Comparison of ENCODE assay signal across 1 cellular context in the genomic region with DNA sequence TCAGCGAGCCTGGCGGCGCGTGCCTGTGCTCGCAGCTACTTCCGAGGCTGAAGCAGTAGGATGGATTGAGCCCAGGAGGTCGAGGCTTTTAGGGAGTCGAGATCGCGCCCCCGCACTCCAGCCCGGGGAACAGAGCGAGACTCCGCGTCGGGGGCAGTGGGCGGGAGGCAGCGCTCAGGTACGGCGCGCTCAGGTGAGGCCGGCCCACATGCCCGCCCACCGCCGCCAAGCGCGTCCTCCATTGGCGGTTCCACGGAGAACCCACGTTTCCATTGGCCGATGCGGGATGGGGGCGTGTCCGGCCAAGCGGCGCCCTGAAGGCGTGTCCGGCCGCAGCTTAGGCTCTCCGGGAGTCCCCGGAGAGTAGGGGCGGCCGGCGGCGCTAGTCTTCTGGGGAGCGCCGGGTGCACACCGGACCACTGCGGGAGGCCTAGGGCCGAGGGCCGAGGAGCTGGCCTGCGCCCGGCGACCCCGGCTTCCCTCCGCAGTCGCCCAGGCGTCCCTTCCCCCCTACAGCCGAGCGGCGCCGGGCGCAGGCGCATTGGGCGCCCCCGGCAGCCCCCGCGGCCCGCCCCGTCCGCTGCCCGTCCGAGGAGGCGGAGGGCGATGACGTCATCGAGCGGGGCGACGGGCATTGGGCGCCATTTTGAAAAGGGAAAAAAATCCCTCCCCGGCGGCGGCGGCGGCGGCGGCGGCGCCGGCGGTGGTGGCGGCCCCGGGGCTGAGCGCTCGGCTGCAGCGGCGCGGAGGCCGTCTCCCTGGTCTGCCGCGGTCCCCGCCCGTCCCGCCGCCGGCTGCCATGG.
A peak's percentile ranks its signal among the peaks of the same experiment; 100 is the strongest.
TF ChIP-seq lines count a peak whose summit lies in the region.

A gene (plus strand): TSS at position 659 of the 803 bp plus-strand sequence. CDS start 141 bp downstream, at position 800.

TF ChIP-seq in K562, 482 proteins besides CTCF, POLR2A, EP300 and RAD21 (continued from another document and continues in another):
- TF ChIP-seq, protein P1, sequence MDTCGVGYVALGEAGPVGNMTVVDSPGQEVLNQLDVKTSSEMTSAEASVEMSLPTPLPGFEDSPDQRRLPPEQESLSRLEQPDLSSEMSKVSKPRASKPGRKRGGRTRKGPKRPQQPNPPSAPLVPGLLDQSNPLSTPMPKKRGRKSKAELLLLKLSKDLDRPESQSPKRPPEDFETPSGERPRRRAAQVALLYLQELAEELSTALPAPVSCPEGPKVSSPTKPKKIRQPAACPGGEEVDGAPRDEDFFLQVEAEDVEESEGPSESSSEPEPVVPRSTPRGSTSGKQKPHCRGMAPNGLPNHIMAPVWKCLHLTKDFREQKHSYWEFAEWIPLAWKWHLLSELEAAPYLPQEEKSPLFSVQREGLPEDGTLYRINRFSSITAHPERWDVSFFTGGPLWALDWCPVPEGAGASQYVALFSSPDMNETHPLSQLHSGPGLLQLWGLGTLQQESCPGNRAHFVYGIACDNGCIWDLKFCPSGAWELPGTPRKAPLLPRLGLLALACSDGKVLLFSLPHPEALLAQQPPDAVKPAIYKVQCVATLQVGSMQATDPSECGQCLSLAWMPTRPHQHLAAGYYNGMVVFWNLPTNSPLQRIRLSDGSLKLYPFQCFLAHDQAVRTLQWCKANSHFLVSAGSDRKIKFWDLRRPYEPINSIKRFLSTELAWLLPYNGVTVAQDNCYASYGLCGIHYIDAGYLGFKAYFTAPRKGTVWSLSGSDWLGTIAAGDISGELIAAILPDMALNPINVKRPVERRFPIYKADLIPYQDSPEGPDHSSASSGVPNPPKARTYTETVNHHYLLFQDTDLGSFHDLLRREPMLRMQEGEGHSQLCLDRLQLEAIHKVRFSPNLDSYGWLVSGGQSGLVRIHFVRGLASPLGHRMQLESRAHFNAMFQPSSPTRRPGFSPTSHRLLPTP (IDR thresholded peaks at IDR 0.05; ENCODE audit: borderline replicate concordance, extremely low read depth, insufficient read length), result no peak
- TF ChIP-seq NFYB (IDR thresholded peaks at IDR 0.05; ENCODE audit: extremely low read depth, insufficient read length) (peak; percentile 18), RB1 (IDR thresholded peaks at IDR 0.05; ENCODE audit: low read depth) (0 out of 2 replicates have a peak, but pooled peaks have one; percentile 23), PTTG1 (tag; IDR thresholded peaks at IDR 0.05; ENCODE audit: low read depth) (no peak), CHD2 (IDR thresholded peaks at IDR 0.05; ENCODE audit: low read depth, low read length) (no peak), DNMT1 (IDR thresholded peaks at IDR 0.05) (no peak), SMAD1 (IDR thresholded peaks at IDR 0.05; ENCODE audit: low read depth, low read length, partially characterized antibody) (no peak), TEAD1 (CRISPR knock-in tag; IDR thresholded peaks at IDR 0.05) (0 out of 4 replicates have a peak, but pooled peaks of 1 of the 2 experiments have one; percentile 20), SLC30A9 (CRISPR knock-in tag; IDR thresholded peaks at IDR 0.05) (no peak), SP2 (IDR thresholded peaks at IDR 0.05; ENCODE audit: extremely low read depth, low read depth, low read length, poor library complexity, severe bottlenecking) (peak; percentile 52), XRCC5 (IDR thresholded peaks at IDR 0.05; ENCODE audit: low read depth, low read length) (0 out of 2 replicates have a peak, but pooled peaks have one; percentile 65), SIX5 (IDR thresholded peaks at IDR 0.05; ENCODE audit: borderline replicate concordance in 1 of 2, insufficient read depth in 1 of 2, low read depth in 1 of 2, low read length in 2 of 2) (peak; percentile 19 to 53; a peak in 1 of 4 replicates), NR2C2 (CRISPR knock-in tag; IDR thresholded peaks at IDR 0.05) (no peak), NR2C2 (tag; IDR thresholded peaks at IDR 0.05) (peak; percentile 41; the same call in 1 of the 2 replicates), ZNF143 (CRISPR knock-in tag; IDR thresholded peaks at IDR 0.05) (no peak), ELF4 (CRISPR knock-in tag; IDR thresholded peaks at IDR 0.05) (no peak), BCL6 (CRISPR knock-in tag; IDR thresholded peaks at IDR 0.05) (no peak), FOXJ2 (tag; IDR thresholded peaks at IDR 0.05) (no peak), FOS (IDR thresholded peaks at IDR 0.05; ENCODE audit: extremely low read depth, insufficient read length) (peak; percentile 72), MYNN (IDR thresholded peaks at IDR 0.05) (no peak), MYNN (CRISPR knock-in tag; IDR thresholded peaks at IDR 0.05) (no peak), MTA1 (IDR thresholded peaks at IDR 0.05; ENCODE audit: borderline replicate concordance) (peak; percentile 38; the same call in 1 of the 2 replicates), ZNF316 (IDR thresholded peaks at IDR 0.05) (no peak), DACH1 (IDR thresholded peaks at IDR 0.05; ENCODE audit: partially characterized antibody) (no peak), ZSCAN32 (CRISPR knock-in tag; IDR thresholded peaks at IDR 0.05) (no peak), RFX5 (IDR thresholded peaks at IDR 0.05; ENCODE audit: low read depth, low read length) (no peak), HNRNPL (IDR thresholded peaks at IDR 0.05; ENCODE audit: low read depth, low read length) (no peak), POLR2B (IDR thresholded peaks at IDR 0.05; ENCODE audit: low read depth, partially characterized antibody) (peak; percentile 68), ZC3H11A (IDR thresholded peaks at IDR 0.05; ENCODE audit: low read depth, low read length) (no peak)
- TF ChIP-seq, protein P2, sequence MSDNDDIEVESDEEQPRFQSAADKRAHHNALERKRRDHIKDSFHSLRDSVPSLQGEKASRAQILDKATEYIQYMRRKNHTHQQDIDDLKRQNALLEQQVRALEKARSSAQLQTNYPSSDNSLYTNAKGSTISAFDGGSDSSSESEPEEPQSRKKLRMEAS (CRISPR knock-in tag; IDR thresholded peaks at IDR 0.05), result peak; percentile 66; the same call in 1 of the 2 replicates
- TF ChIP-seq, protein P3, sequence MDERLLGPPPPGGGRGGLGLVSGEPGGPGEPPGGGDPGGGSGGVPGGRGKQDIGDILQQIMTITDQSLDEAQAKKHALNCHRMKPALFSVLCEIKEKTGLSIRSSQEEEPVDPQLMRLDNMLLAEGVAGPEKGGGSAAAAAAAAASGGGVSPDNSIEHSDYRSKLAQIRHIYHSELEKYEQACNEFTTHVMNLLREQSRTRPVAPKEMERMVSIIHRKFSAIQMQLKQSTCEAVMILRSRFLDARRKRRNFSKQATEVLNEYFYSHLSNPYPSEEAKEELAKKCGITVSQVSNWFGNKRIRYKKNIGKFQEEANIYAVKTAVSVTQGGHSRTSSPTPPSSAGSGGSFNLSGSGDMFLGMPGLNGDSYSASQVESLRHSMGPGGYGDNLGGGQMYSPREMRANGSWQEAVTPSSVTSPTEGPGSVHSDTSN (CRISPR knock-in tag; IDR thresholded peaks at IDR 0.05; ENCODE audit: low read depth), result no peak
- TF ChIP-seq, protein P3 (tag; conservative IDR thresholded peaks at IDR 0.05; ENCODE audit: low read depth), result no peak
- TF ChIP-seq, protein P4, sequence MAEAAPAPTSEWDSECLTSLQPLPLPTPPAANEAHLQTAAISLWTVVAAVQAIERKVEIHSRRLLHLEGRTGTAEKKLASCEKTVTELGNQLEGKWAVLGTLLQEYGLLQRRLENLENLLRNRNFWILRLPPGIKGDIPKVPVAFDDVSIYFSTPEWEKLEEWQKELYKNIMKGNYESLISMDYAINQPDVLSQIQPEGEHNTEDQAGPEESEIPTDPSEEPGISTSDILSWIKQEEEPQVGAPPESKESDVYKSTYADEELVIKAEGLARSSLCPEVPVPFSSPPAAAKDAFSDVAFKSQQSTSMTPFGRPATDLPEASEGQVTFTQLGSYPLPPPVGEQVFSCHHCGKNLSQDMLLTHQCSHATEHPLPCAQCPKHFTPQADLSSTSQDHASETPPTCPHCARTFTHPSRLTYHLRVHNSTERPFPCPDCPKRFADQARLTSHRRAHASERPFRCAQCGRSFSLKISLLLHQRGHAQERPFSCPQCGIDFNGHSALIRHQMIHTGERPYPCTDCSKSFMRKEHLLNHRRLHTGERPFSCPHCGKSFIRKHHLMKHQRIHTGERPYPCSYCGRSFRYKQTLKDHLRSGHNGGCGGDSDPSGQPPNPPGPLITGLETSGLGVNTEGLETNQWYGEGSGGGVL (CRISPR knock-in tag; IDR thresholded peaks at IDR 0.05), result no peak
- TF ChIP-seq, protein P5, sequence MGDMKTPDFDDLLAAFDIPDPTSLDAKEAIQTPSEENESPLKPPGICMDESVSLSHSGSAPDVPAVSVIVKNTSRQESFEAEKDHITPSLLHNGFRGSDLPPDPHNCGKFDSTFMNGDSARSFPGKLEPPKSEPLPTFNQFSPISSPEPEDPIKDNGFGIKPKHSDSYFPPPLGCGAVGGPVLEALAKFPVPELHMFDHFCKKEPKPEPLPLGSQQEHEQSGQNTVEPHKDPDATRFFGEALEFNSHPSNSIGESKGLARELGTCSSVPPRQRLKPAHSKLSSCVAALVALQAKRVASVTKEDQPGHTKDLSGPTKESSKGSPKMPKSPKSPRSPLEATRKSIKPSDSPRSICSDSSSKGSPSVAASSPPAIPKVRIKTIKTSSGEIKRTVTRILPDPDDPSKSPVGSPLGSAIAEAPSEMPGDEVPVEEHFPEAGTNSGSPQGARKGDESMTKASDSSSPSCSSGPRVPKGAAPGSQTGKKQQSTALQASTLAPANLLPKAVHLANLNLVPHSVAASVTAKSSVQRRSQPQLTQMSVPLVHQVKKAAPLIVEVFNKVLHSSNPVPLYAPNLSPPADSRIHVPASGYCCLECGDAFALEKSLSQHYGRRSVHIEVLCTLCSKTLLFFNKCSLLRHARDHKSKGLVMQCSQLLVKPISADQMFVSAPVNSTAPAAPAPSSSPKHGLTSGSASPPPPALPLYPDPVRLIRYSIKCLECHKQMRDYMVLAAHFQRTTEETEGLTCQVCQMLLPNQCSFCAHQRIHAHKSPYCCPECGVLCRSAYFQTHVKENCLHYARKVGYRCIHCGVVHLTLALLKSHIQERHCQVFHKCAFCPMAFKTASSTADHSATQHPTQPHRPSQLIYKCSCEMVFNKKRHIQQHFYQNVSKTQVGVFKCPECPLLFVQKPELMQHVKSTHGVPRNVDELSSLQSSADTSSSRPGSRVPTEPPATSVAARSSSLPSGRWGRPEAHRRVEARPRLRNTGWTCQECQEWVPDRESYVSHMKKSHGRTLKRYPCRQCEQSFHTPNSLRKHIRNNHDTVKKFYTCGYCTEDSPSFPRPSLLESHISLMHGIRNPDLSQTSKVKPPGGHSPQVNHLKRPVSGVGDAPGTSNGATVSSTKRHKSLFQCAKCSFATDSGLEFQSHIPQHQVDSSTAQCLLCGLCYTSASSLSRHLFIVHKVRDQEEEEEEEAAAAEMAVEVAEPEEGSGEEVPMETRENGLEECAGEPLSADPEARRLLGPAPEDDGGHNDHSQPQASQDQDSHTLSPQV (IDR thresholded peaks at IDR 0.05), result no peak; the same call in 1 of the 2 replicates
- TF ChIP-seq, protein P6, sequence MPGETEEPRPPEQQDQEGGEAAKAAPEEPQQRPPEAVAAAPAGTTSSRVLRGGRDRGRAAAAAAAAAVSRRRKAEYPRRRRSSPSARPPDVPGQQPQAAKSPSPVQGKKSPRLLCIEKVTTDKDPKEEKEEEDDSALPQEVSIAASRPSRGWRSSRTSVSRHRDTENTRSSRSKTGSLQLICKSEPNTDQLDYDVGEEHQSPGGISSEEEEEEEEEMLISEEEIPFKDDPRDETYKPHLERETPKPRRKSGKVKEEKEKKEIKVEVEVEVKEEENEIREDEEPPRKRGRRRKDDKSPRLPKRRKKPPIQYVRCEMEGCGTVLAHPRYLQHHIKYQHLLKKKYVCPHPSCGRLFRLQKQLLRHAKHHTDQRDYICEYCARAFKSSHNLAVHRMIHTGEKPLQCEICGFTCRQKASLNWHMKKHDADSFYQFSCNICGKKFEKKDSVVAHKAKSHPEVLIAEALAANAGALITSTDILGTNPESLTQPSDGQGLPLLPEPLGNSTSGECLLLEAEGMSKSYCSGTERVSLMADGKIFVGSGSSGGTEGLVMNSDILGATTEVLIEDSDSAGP (CRISPR knock-in tag; IDR thresholded peaks at IDR 0.05), result no peak
- TF ChIP-seq, protein P7, sequence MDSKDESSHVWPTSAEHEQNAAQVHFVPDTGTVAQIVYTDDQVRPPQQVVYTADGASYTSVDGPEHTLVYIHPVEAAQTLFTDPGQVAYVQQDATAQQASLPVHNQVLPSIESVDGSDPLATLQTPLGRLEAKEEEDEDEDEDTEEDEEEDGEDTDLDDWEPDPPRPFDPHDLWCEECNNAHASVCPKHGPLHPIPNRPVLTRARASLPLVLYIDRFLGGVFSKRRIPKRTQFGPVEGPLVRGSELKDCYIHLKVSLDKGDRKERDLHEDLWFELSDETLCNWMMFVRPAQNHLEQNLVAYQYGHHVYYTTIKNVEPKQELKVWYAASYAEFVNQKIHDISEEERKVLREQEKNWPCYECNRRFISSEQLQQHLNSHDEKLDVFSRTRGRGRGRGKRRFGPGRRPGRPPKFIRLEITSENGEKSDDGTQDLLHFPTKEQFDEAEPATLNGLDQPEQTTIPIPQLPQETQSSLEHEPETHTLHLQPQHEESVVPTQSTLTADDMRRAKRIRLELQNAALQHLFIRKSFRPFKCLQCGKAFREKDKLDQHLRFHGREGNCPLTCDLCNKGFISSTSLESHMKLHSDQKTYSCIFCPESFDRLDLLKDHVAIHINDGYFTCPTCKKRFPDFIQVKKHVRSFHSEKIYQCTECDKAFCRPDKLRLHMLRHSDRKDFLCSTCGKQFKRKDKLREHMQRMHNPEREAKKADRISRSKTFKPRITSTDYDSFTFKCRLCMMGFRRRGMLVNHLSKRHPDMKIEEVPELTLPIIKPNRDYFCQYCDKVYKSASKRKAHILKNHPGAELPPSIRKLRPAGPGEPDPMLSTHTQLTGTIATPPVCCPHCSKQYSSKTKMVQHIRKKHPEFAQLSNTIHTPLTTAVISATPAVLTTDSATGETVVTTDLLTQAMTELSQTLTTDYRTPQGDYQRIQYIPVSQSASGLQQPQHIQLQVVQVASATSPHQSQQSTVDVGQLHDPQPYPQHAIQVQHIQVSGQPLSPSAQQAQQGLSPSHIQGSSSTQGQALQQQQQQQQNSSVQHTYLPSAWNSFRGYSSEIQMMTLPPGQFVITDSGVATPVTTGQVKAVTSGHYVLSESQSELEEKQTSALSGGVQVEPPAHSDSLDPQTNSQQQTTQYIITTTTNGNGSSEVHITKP (IDR thresholded peaks at IDR 0.05; ENCODE audit: partially characterized antibody), result no peak
- TF ChIP-seq, protein P8, sequence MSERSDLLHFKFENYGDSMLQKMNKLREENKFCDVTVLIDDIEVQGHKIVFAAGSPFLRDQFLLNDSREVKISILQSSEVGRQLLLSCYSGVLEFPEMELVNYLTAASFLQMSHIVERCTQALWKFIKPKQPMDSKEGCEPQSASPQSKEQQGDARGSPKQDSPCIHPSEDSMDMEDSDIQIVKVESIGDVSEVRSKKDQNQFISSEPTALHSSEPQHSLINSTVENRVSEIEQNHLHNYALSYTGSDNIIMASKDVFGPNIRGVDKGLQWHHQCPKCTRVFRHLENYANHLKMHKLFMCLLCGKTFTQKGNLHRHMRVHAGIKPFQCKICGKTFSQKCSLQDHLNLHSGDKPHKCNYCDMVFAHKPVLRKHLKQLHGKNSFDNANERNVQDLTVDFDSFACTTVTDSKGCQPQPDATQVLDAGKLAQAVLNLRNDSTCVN (CRISPR knock-in tag; IDR thresholded peaks at IDR 0.05), result no peak
